ENCODE assay signal across 1 cellular context in genomic region chr9:115117999-115118470, GRCh38.
TF ChIP-seq lines count a peak whose summit lies in the region.

TNC (minus strand) TSS chr9:115118157; CDS start chr9:115091018, 27,139 bp downstream.

TF ChIP-seq in HEK293, 187 proteins besides CTCF, POLR2A, EP300 and RAD21 (continued from another document):
- no peak for TF ChIP-seq PRDM2 (tag by site-specific recombination; IDR thresholded peaks at IDR 0.05; ENCODE audit: borderline replicate concordance)
- TF ChIP-seq ZNF600 (tag by site-specific recombination; IDR thresholded peaks at IDR 0.05) = no peak
- no peak for TF ChIP-seq ATF2 (tag by site-specific recombination; IDR thresholded peaks at IDR 0.05; ENCODE audit: low read depth)
- TF ChIP-seq YY2 (tag by site-specific recombination; IDR thresholded peaks at IDR 0.05) = no peak
- no peak for TF ChIP-seq ZSCAN30 (tag by site-specific recombination; IDR thresholded peaks at IDR 0.05)
- TF ChIP-seq ZNF266 (tag by site-specific recombination; IDR thresholded peaks at IDR 0.05; ENCODE audit: low read depth) = no peak
- TF ChIP-seq SCRT1 (tag by site-specific recombination; IDR thresholded peaks at IDR 0.05; ENCODE audit: borderline replicate concordance) = no peak
- 0 out of 2 replicates have a peak, but pooled peaks have one; percentile 10 for TF ChIP-seq ZBTB48 (tag by site-specific recombination; IDR thresholded peaks at IDR 0.05)
